Comparison of ENCODE assay signal across 10 cellular contexts in the genomic region with DNA sequence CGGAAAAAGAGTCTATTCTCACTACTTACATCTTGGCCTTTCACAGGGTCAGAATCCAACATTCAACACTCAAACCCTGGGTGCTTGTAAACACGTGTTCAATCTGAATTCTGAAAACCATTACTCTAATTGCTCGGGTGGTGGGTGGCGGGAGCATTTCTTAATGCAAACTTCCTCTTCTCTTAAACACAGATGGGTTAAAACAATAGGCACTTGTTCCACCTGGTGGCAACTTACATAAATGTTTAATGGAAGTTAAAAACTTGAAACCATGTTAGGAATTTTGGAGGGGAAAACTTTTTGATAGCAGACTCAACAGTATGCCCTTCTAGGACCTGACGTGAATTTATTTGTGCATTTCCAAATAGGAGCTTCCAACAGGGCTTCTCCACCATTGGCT. TPM values are rescaled to one million over a fixed set of nuclear protein-coding genes. Genes with fewer than 3 reads are reported as not detected.
A peak's percentile ranks its signal among the peaks of the same experiment; 100 is the strongest.
DNase-seq lines count a peak whose midpoint lies in the region; ATAC-seq and TF ChIP-seq lines count a peak whose summit lies in the region.
"Had no signal": no experiment of that assay in that cellular context is flagged by ENCODE, and none has a peak within 500 bp of the region (broad histone marks: within the 10 kb centered on the region; RNA-seq: fewer than 3 reads in every experiment).

No MANE protein-coding gene starts in this region.

- no peaks in the 10 kb centered on the region for H3K27me3 ChIP-seq in MM.1S (replicated peaks; ENCODE audit: insufficient read depth, low read length)
- H3K27me3 ChIP-seq in mucosa of rectum (ENCODE audit: control insufficient read depth in 2 of 2, insufficient read depth in 2 of 2, low read length in 2 of 2), result no peaks in the 10 kb centered on the region
- H3K27me3 ChIP-seq in right cardiac atrium (ENCODE audit: control insufficient read depth, insufficient read depth), result no peaks in the 10 kb centered on the region
- H3K27me3 ChIP-seq: left lung had no signal

- H3K27ac ChIP-seq in MM.1S (ENCODE audit: low read length) (peak overlapping the region; percentile 17; the same call in 1 of the 2 replicates), mucosa of rectum (ENCODE audit: low read depth in 2 of 2, low read length in 2 of 2) (peak overlapping the region; percentile 89 to 91), right cardiac atrium (ENCODE audit: low read length) (no peak overlapping the region)
- H3K27ac ChIP-seq: left lung had no signal

- peaks cover 18% of the 10 kb centered on the region for H3K4me1 ChIP-seq in MM.1S (ENCODE audit: low read length)
- peaks cover 26 to 42% of the 10 kb centered on the region in 2 donors for H3K4me1 ChIP-seq in mucosa of rectum (ENCODE audit: control insufficient read depth in 2 of 2, insufficient read depth in 2 of 2, low read length in 2 of 2)
- H3K4me1 ChIP-seq in right cardiac atrium (ENCODE audit: control insufficient read depth, insufficient read depth, low read length), result no peaks in the 10 kb centered on the region

- H3K4me3 ChIP-seq in MM.1S (ENCODE audit: low read length) (no peak overlapping the region), mucosa of rectum (ENCODE audit: low read length in 2 of 2) (no peak overlapping the region), right cardiac atrium (ENCODE audit: low read length) (no peak overlapping the region)
- H3K4me3 ChIP-seq: left lung had no signal

- H3K9ac ChIP-seq in MM.1S (ENCODE audit: low read length), result no peak overlapping the region
- H3K9ac ChIP-seq in mucosa of rectum (ENCODE audit: low read depth in 1 of 2, low read length in 2 of 2), result peak overlapping the region; percentile 39 to 54

- peak; percentile 47 for DNase-seq in GM10248 (ENCODE audit: extremely low spot score)
- DNase-seq in MM.1S, result peak; percentile 82
- DNase-seq in activated CD4-positive, alpha-beta T cell treated with anti-CD3 and anti-CD28 coated beads, Interleukin-2, amount 50 U/mL, for 1 hour, result peak; percentile 16
- DNase-seq in left ventricle myocardium superior, result no peak
- DNase-seq in anterior cingulate cortex (lab: John Stamatoyannopoulos, UW), result no peak
- no peak for DNase-seq in right cardiac atrium
- DNase-seq: central memory CD4-positive, alpha-beta T cell; left lung had no signal

- no peaks in the 10 kb centered on the region for H4K20me1 ChIP-seq in MM.1S (ENCODE audit: insufficient read depth, low read length)

- no peaks in the 10 kb centered on the region for H3K9me3 ChIP-seq in MM.1S (replicated peaks; ENCODE audit: insufficient read depth, low read length)
- no peaks in the 10 kb centered on the region for H3K9me3 ChIP-seq in mucosa of rectum (ENCODE audit: control insufficient read depth in 2 of 2, low read length in 2 of 2)
- no peaks in the 10 kb centered on the region for H3K9me3 ChIP-seq in right cardiac atrium (ENCODE audit: control insufficient read depth, low read length)
- H3K9me3 ChIP-seq: left lung had no signal

- peak overlapping the region; percentile 18 for H3K4me2 ChIP-seq in MM.1S (ENCODE audit: low read depth, low read length)

- TF ChIP-seq CTCF in GM10248 (IDR thresholded peaks at IDR 0.05; ENCODE audit: control extremely low read depth, extremely low read depth, low read depth, missing control alignments) (peak; percentile 3), MM.1S (IDR thresholded peaks at IDR 0.05; ENCODE audit: low read length) (peak; percentile 55)

- 63% methylated on average over 5 of the region's 5 CpGs for WGBS in right cardiac atrium

- H3K36me3 ChIP-seq in MM.1S (replicated peaks; ENCODE audit: insufficient read depth, low read length), result no peaks in the 10 kb centered on the region
- no peaks in the 10 kb centered on the region for H3K36me3 ChIP-seq in mucosa of rectum (ENCODE audit: control insufficient read depth in 2 of 2, insufficient read depth in 2 of 2, low read length in 2 of 2)

- ATAC-seq in left ventricle myocardium superior, result no peak
- no peak for ATAC-seq in GM21717 (IDR thresholded peaks at IDR 0.05; ENCODE audit: unreplicated experiment)
- no peak for ATAC-seq in right cardiac atrium
- ATAC-seq: left lung had no signal

- H3F3A ChIP-seq in MM.1S (ENCODE audit: insufficient read depth, low read length), result peaks cover 15% of the 10 kb centered on the region

- H3K79me2 ChIP-seq in MM.1S (ENCODE audit: low read length), result no peaks in the 10 kb centered on the region

- no peaks in the 10 kb centered on the region for H3K9me2 ChIP-seq in MM.1S (replicated peaks; ENCODE audit: insufficient read depth, low read length)

- POLR2A ChIA-PET in GM10248 (lab: Yijun Ruan, JAX), result no interaction called here

- intact Hi-C loops in left ventricle myocardium superior (cut with micrococcal nuclease), result no loop called here
- intact Hi-C loops in right cardiac atrium (cut with DNase I), result no loop called here

- peak overlapping the region; percentile 42; the same call in 1 of the 2 replicates for H2AFZ ChIP-seq in MM.1S (ENCODE audit: low read length)

- CTCF ChIA-PET in GM10248 (lab: Yijun Ruan, JAX), result interaction anchor here (1.0 to 11.7 kb wide), 40 partner anchors 11 to 606 kb away, joined by 3 to 369 read pairs (median 5); partner anchors contain the start of genes PMVK and UBE2Q1

RNA-seq across cellular contexts. Expression of gene TDRD10, which starts 23.4 kb away (rescaled TPM):
- total RNA-seq in left ventricle myocardium superior, result 1.9 TPM
- 1 to 10 TPM; 2.8 to 4.1 (median 3.4) TPM for total RNA-seq in right cardiac atrium
- polyA plus RNA-seq in right cardiac atrium, result 4.9 TPM

RNA-seq across cellular contexts. Expression of gene SHE, which starts 23.6 kb away (rescaled TPM):
- 10.2 TPM for total RNA-seq in left ventricle myocardium superior
- total RNA-seq in right cardiac atrium, result 10 to 100 TPM; 17.4 to 23.8 (median 21.1) TPM
- 16.4 TPM for polyA plus RNA-seq in right cardiac atrium

Comparison
In these comparisons a context has a peak if more than half of its experiments do, and no peak if none do; other contexts are left out.
1. DNase-seq: peak in GM10248 (single experiment), MM.1S (single experiment) and activated CD4-positive, alpha-beta T cell treated with anti-CD3 and anti-CD28 coated beads, Interleukin-2, amount 50 U/mL, for 1 hour (single experiment); none in left ventricle myocardium superior (single experiment), anterior cingulate cortex (0 of 58) and right cardiac atrium (0 of 3).